10 cellular contexts compared by ENCODE assay signal in genomic region chr17:63442549-63443035, GRCh38. TPM values are rescaled to one million over a fixed set of nuclear protein-coding genes. Genes with fewer than 3 reads are reported as not detected.
A peak's percentile ranks its signal among the peaks of the same experiment; 100 is the strongest.
DNase-seq lines count a peak whose midpoint lies in the region; ATAC-seq and TF ChIP-seq lines count a peak whose summit lies in the region.
"Had no signal": no experiment of that assay in that cellular context is flagged by ENCODE, and none has a peak within 500 bp of the region (broad histone marks: within the 10 kb centered on the region; RNA-seq: fewer than 3 reads in every experiment).

No MANE protein-coding gene starts in this region.

- no peaks in the 10 kb centered on the region for H3K36me3 Mint-ChIP-seq in CD4-positive, alpha-beta T cell (ENCODE audit: low read depth)

- intact Hi-C loops in CD4-positive, alpha-beta T cell (cut with DNase I, micrococcal nuclease) = loop anchor here in 1 of 2 experiments (5.0 kb wide), 2 partner anchors 35 to 105 kb away; partner anchors contain the start of gene ACE

- H3K9me3 ChIP-seq in CD4-positive, alpha-beta T cell (ENCODE audit: control insufficient read depth, low read length) = no peaks in the 10 kb centered on the region

- H3K4me1 Mint-ChIP-seq in CD4-positive, alpha-beta T cell (ENCODE audit: low read depth) = peaks cover 45% of the 10 kb centered on the region

- no peak overlapping the region for H3K27ac ChIP-seq in CD4-positive, alpha-beta T cell (ENCODE audit: low read depth, low read length)

- no peak overlapping the region for H3K4me3 Mint-ChIP-seq in CD4-positive, alpha-beta T cell

- TF ChIP-seq CTCF in CD4-positive, alpha-beta T cell (IDR thresholded peaks at IDR 0.05) = no peak
- peak; percentile 25 for TF ChIP-seq CTCF in GM13976 (IDR thresholded peaks at IDR 0.05; ENCODE audit: borderline replicate concordance, control extremely low read depth, extremely low read depth, insufficient read depth, missing control alignments)

- no peaks in the 10 kb centered on the region for H3K27me3 ChIP-seq in CD4-positive, alpha-beta T cell (ENCODE audit: control insufficient read depth, insufficient read depth, low read length)

- H3K27ac Mint-ChIP-seq in CD4-positive, alpha-beta T cell = peak overlapping the region; percentile 38

- in situ Hi-C loops in GM13976 (cut with MboI; ENCODE audit: low sequenced_read_pairs, unreplicated experiment) = loop anchor here (25.0 kb wide), 1 partner anchor 370 kb away; no protein-coding TSS in a partner anchor

- ATAC-seq in CD4-positive, alpha-beta T cell (ENCODE audit: poor library complexity) = no peak
- no peak for ATAC-seq in GM18519 (IDR thresholded peaks at IDR 0.05; ENCODE audit: low FRiP score, unreplicated experiment)
- no peak for ATAC-seq in GM18909 (IDR thresholded peaks at IDR 0.05; ENCODE audit: poor library complexity, unreplicated experiment)

- no peaks in the 10 kb centered on the region for H3K27me3 Mint-ChIP-seq in CD4-positive, alpha-beta T cell

- no peak for DNase-seq in CD4-positive, alpha-beta T cell
- DNase-seq in GM13976 (ENCODE audit: low spot score) (peak; percentile 66), UCSD-AML1 (lab: John Stamatoyannopoulos, UW; ENCODE audit: unreplicated experiment) (peak; percentile 55), iPS-NIHi11 (ENCODE audit: low spot score) (peak; percentile 34), NCI-H2029 treated with DMSO at 0.1 percent for 48 hours (lab: John Stamatoyannopoulos, UW) (no peak)
- DNase-seq in activated CD4-positive, CD25-positive, alpha-beta regulatory T cell treated with anti-CD3 and anti-CD28 coated beads, Interleukin-2, amount 50 U/mL, for 72 hours = no peak
- DNase-seq: hypothalamus; stimulated activated naive CD4-positive, alpha-beta T cell had no signal

- POLR2A ChIA-PET in CD4-positive, alpha-beta T cell (lab: Charles Lee) = interaction anchor here (1.5 kb wide), 2 partner anchors 11 to 255 kb away, joined by 3 to 6 read pairs; no protein-coding TSS in a partner anchor

- CTCF ChIA-PET in CD4-positive, alpha-beta T cell (lab: Charles Lee) = interaction anchor here (5.5 kb wide), 1 partner anchor 17 kb away, joined by 23 read pairs; no protein-coding TSS in a partner anchor

- H3K9me3 Mint-ChIP-seq in CD4-positive, alpha-beta T cell = no peaks in the 10 kb centered on the region

RNA-seq across cellular contexts. Expression of gene CYB561, which starts 3.5 kb away (rescaled TPM):
- total RNA-seq in CD4-positive, alpha-beta T cell = 10 to 100 TPM; 17.4 to 18.1 TPM

RNA-seq across cellular contexts. Expression of gene ACE, which starts 34.3 kb away (rescaled TPM):
- 10 to 100 TPM in 1 of 2 experiments, 1 to 10 TPM in 1; 7.4 to 10.2 TPM for total RNA-seq in CD4-positive, alpha-beta T cell

Comparison
In these comparisons a context has a peak if more than half of its experiments do, and no peak if none do; other contexts are left out.
1. DNase-seq: peak in GM13976 (single experiment), UCSD-AML1 (single experiment) and iPS-NIHi11 (single experiment); none in CD4-positive, alpha-beta T cell (0 of 10), NCI-H2029 treated with DMSO at 0.1 percent for 48 hours (single experiment) and activated CD4-positive, CD25-positive, alpha-beta regulatory T cell treated with anti-CD3 and anti-CD28 coated beads, Interleukin-2, amount 50 U/mL, for 72 hours (single experiment).